Comparison of ENCODE assay signal across 11 cellular contexts in the genomic region with DNA sequence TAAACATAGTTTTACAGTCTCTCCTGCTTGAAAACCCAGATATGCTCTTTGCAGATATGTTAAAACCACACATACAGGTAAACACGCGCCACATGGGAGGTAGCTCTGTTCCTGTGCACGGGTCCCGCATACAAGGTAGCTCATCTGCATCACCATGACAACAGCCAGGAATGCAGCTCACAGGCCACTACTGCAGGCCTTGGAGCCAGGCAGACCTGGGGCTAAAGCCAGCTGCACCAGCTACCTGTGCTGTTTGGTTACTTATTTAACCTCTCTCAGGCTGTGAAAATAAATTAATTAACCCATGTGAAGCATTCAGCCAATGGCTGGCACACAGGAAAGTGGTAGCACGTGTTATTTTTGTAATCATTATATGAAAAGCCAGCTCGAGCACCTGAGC.
A peak's percentile ranks its signal among the peaks of the same experiment; 100 is the strongest.
DNase-seq lines count a peak whose midpoint lies in the region; ATAC-seq, FAIRE-seq and TF ChIP-seq lines count a peak whose summit lies in the region.
"Had no signal": no experiment of that assay in that cellular context is flagged by ENCODE, and none has a peak within 500 bp of the region (broad histone marks: within the 10 kb centered on the region; RNA-seq: fewer than 3 reads in every experiment).

No MANE protein-coding gene starts in this region.

- ATAC-seq in HepG2 (peak; percentile 87), GM21447 (IDR thresholded peaks at IDR 0.05; ENCODE audit: unreplicated experiment) (no peak)
- ATAC-seq: T-cell had no signal

- POLR2A ChIA-PET in SK-N-SH (lab: Yijun Ruan, JAX): no interaction called here
- POLR2A ChIA-PET in HepG2 (lab: Yijun Ruan, JAX): no interaction called here

- intact Hi-C loops in HepG2 (cut with micrococcal nuclease; ENCODE audit: unreplicated experiment): no loop called here
- intact Hi-C loops in uterus (cut with DNase I; ENCODE audit: low total_unique reads): no loop called here

- H3K9me3 ChIP-seq in SK-N-SH (no peaks in the 10 kb centered on the region), HepG2 (ENCODE audit: low read length) (no peaks in the 10 kb centered on the region), uterus (no peaks in the 10 kb centered on the region)
- H3K9me3 ChIP-seq: adrenal gland had no signal

- H3K79me2 ChIP-seq in SK-N-SH (ENCODE audit: insufficient read depth) (no peaks in the 10 kb centered on the region), HepG2 (ENCODE audit: insufficient read depth, low read length) (no peaks in the 10 kb centered on the region)

- no TSS peak for BruUV-seq in HepG2 (replicated peaks; lab: Mats Ljungman, UMichigan)

- H3K4me3 ChIP-seq in SK-N-SH (ENCODE audit: low read depth in 2 of 2, low read length in 1 of 2): no peak overlapping the region
- H3K4me3 ChIP-seq in HepG2 (replicated peaks in 1 of 3; ENCODE audit: insufficient read depth in 1 of 3, low read depth in 2 of 3, low read length in 3 of 3): no peak overlapping the region
- H3K4me3 ChIP-seq in uterus: no peak overlapping the region
- H3K4me3 ChIP-seq: adrenal gland had no signal

- no peak overlapping the region for H3K4me2 ChIP-seq in SK-N-SH
- H3K4me2 ChIP-seq in HepG2 (ENCODE audit: low read depth, low read length): peak overlapping the region; percentile 48; the same call in 1 of the 2 replicates

- no peak for TF ChIP-seq POLR2A in HepG2 (IDR thresholded peaks at IDR 0.05; ENCODE audit: insufficient read depth in 1 of 2, low read depth in 2 of 2, low read length in 2 of 2)
- TF ChIP-seq POLR2A in uterus (IDR thresholded peaks at IDR 0.05): no peak

- 75% methylated on average over 6 of the region's 6 CpGs for WGBS in SK-N-SH (ENCODE audit: low lambda C conversion rate)
- WGBS in HepG2 (ENCODE audit: low lambda C conversion rate): 16% methylated on average over 5 of the region's 6 CpGs

- H3K27me3 ChIP-seq in SK-N-SH (ENCODE audit: insufficient read depth) (no peaks in the 10 kb centered on the region), HepG2 (ENCODE audit: control insufficient read depth in 1 of 2, insufficient read depth in 2 of 2, low read length in 2 of 2) (0 out of 5 replicates have a peak, but pooled peaks cover 0 to 3% of the 10 kb centered on the region in 2 experiments), uterus (no peaks in the 10 kb centered on the region)
- H3K27me3 ChIP-seq: adrenal gland had no signal

- TF ChIP-seq EP300 in SK-N-SH (IDR thresholded peaks at IDR 0.05; ENCODE audit: borderline replicate concordance in 1 of 2, low read depth in 1 of 2, low read length in 1 of 2) (no peak), HepG2 (IDR thresholded peaks at IDR 0.05; ENCODE audit: low read depth in 2 of 2, low read length in 2 of 2) (no peak), HepG2 (CRISPR knock-in tag; IDR thresholded peaks at IDR 0.05; ENCODE audit: borderline replicate concordance) (no peak)

- in situ Hi-C loops in HepG2 (cut with HindIII; ENCODE audit: extremely low pct_ligation_motif_present, low pct_unique_long_range_greater_than_20kb): no loop called here

- DNase-seq in NCI-H146 (lab: John Stamatoyannopoulos, UW) (peak; percentile 2), NCI-H146 treated with DMSO at 0.1 percent for 48 hours (lab: John Stamatoyannopoulos, UW; ENCODE audit: unreplicated experiment) (no peak), SK-N-SH (no peak), HepG2 (ENCODE audit: low spot score) (peak; percentile 13), uterus (no peak), NCI-H1048 (lab: John Stamatoyannopoulos, UW) (no peak)
- DNase-seq in activated CD4-positive, alpha-beta T cell treated with anti-CD3 and anti-CD28 coated beads, Interleukin-2, amount 50 U/mL, for 1 hour: no peak
- DNase-seq: 8988T, T-cell had no signal

- no peaks in the 10 kb centered on the region for H3K36me3 ChIP-seq in SK-N-SH (replicated peaks in 1 of 2; ENCODE audit: control insufficient read depth in 1 of 2, insufficient read depth in 2 of 2, low read length in 1 of 2)
- H3K36me3 ChIP-seq in HepG2 (replicated peaks in 1 of 2; ENCODE audit: control insufficient read depth in 1 of 2, insufficient read depth in 2 of 2, low read length in 2 of 2): no peaks in the 10 kb centered on the region
- no peaks in the 10 kb centered on the region for H3K36me3 ChIP-seq in uterus
- H3K36me3 ChIP-seq: adrenal gland had no signal

- no peak for FAIRE-seq in HepG2 (lab: Jason Lieb, UNC)

- no peak overlapping the region for H3K27ac ChIP-seq in SK-N-SH (ENCODE audit: low read depth in 2 of 2, low read length in 1 of 2)
- no peak overlapping the region for H3K27ac ChIP-seq in HepG2 (ENCODE audit: extremely low read length, insufficient read depth, low read length)
- H3K27ac ChIP-seq in uterus: peak overlapping the region; percentile 0 to 25
- H3K27ac ChIP-seq: adrenal gland had no signal

- no peaks in the 10 kb centered on the region for H3K9me2 ChIP-seq in SK-N-SH

- no peak overlapping the region for H3K9ac ChIP-seq in SK-N-SH
- no peak overlapping the region for H3K9ac ChIP-seq in HepG2 (ENCODE audit: insufficient read depth, low read depth, low read length)

- H4K20me1 ChIP-seq in SK-N-SH (ENCODE audit: insufficient read depth): no peaks in the 10 kb centered on the region
- H4K20me1 ChIP-seq in HepG2 (ENCODE audit: insufficient read depth, low read length): no peaks in the 10 kb centered on the region

- CTCF ChIA-PET in SK-N-SH (lab: Yijun Ruan, JAX): interaction anchor here (1.0 to 1.9 kb wide), 4 partner anchors 27 to 1236 kb away, joined by 3 to 9 read pairs (median 4); a partner anchor contains a TSS
- CTCF ChIA-PET in HepG2 (lab: Yijun Ruan, JAX; ENCODE audit: low intra/inter-chr PET ratio, low total read pairs): no interaction called here

- H3K4me1 ChIP-seq in SK-N-SH (ENCODE audit: control insufficient read depth in 1 of 2, insufficient read depth in 2 of 2, low read depth in 1 of 2, low read length in 1 of 2) (peaks cover 0 to 3% of the 10 kb centered on the region in 2 experiments; a peak in 2 of 4 replicates), HepG2 (ENCODE audit: insufficient read depth, low read length) (peaks cover 43% of the 10 kb centered on the region), uterus (no peaks in the 10 kb centered on the region)

- H3F3A ChIP-seq in SK-N-SH (replicated peaks; ENCODE audit: insufficient read depth): no peaks in the 10 kb centered on the region

- TF ChIP-seq RAD21 in SK-N-SH (IDR thresholded peaks at IDR 0.05; ENCODE audit: low read length) (no peak), HepG2 (CRISPR knock-in tag; IDR thresholded peaks at IDR 0.05) (no peak)

- TF ChIP-seq CTCF in SK-N-SH (IDR thresholded peaks at IDR 0.05) (no peak), HepG2 (CRISPR knock-in tag; IDR thresholded peaks at IDR 0.05) (no peak), uterus (IDR thresholded peaks at IDR 0.05) (no peak)

- H2AFZ ChIP-seq in SK-N-SH (ENCODE audit: low read depth): 0 out of 2 replicates have a peak overlapping the region, but pooled peaks have one; percentile 3
- no peak overlapping the region for H2AFZ ChIP-seq in HepG2 (ENCODE audit: low read length)

TF ChIP-seq in SK-N-SH, 30 proteins besides CTCF, POLR2A, EP300 and RAD21 (continues in another document):
- TF ChIP-seq, protein P1, sequence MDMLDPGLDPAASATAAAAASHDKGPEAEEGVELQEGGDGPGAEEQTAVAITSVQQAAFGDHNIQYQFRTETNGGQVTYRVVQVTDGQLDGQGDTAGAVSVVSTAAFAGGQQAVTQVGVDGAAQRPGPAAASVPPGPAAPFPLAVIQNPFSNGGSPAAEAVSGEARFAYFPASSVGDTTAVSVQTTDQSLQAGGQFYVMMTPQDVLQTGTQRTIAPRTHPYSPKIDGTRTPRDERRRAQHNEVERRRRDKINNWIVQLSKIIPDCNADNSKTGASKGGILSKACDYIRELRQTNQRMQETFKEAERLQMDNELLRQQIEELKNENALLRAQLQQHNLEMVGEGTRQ (IDR thresholded peaks at IDR 0.05; ENCODE audit: borderline replicate concordance, low read depth, low read length): no peak
- no peak for TF ChIP-seq JUND (IDR thresholded peaks at IDR 0.05)
- no peak for TF ChIP-seq FOXJ3 (CRISPR knock-in tag; IDR thresholded peaks at IDR 0.05)
- TF ChIP-seq POLR2AphosphoS5 (IDR thresholded peaks at IDR 0.05; ENCODE audit: low read depth, low read length): no peak
- no peak for TF ChIP-seq ELF1 (IDR thresholded peaks at IDR 0.05)
- TF ChIP-seq SIN3A (IDR thresholded peaks at IDR 0.05; ENCODE audit: borderline replicate concordance, low read depth, low read length): no peak

TF ChIP-seq in HepG2, 621 proteins besides CTCF, POLR2A, EP300 and RAD21:
- TF ChIP-seq RFX1 (IDR thresholded peaks at IDR 0.05) (peak; percentile 52), HDAC1 (CRISPR knock-in tag; IDR thresholded peaks at IDR 0.05) (no peak), TEAD3 (CRISPR knock-in tag; optimal IDR thresholded peaks at IDR 0.05; ENCODE audit: borderline replicate concordance) (peak; percentile 63), ZBTB42 (CRISPR knock-in tag; IDR thresholded peaks at IDR 0.05) (no peak), FOXP1 (IDR thresholded peaks at IDR 0.05) (no peak), FOXP1 (CRISPR knock-in tag; IDR thresholded peaks at IDR 0.05) (no peak), RFX3 (CRISPR knock-in tag; IDR thresholded peaks at IDR 0.05) (peak; percentile 61; the same call in 1 of the 2 replicates)

Comparison
In these comparisons a context has a peak if more than half of its experiments do, and no peak if none do; other contexts are left out.
1. DNase-seq: peak in NCI-H146 (single experiment) and HepG2 (single experiment); none in NCI-H146 treated with DMSO at 0.1 percent for 48 hours (single experiment), SK-N-SH (single experiment), uterus (0 of 2), NCI-H1048 (single experiment) and activated CD4-positive, alpha-beta T cell treated with anti-CD3 and anti-CD28 coated beads, Interleukin-2, amount 50 U/mL, for 1 hour (single experiment).
2. H3K27ac ChIP-seq: peak in uterus (2 of 2); none in SK-N-SH (0 of 2) and HepG2 (single experiment).